10 cellular contexts compared by ENCODE assay signal in genomic region chr9:114282926-114283325, GRCh38. TPM values are rescaled to one million over a fixed set of nuclear protein-coding genes. Genes with fewer than 3 reads are reported as not detected.
A peak's percentile ranks its signal among the peaks of the same experiment; 100 is the strongest.
DNase-seq lines count a peak whose midpoint lies in the region; ATAC-seq and TF ChIP-seq lines count a peak whose summit lies in the region.
"Had no signal": no experiment of that assay in that cellular context is flagged by ENCODE, and none has a peak within 500 bp of the region (broad histone marks: within the 10 kb centered on the region; RNA-seq: fewer than 3 reads in every experiment).

No MANE protein-coding gene starts in this region.

- H3K36me3 Mint-ChIP-seq in T-helper 2 cell treated with Interferon-gamma antibody and Interleukin-4, amounts not matched to agents 5 μg/mL and 100 μg/mL, for 36 hours (ENCODE audit: low read depth) = no peaks in the 10 kb centered on the region

- peaks cover 37% of the 10 kb centered on the region for H3K4me1 ChIP-seq in foreskin keratinocyte

- no peaks in the 10 kb centered on the region for H3K27me3 ChIP-seq in foreskin keratinocyte

- H3K9me3 Mint-ChIP-seq in T-helper 2 cell treated with Interferon-gamma antibody and Interleukin-4, amounts not matched to agents 5 μg/mL and 100 μg/mL, for 36 hours = no peaks in the 10 kb centered on the region
- H3K9me3 Mint-ChIP-seq: activated B cell treated with CpG ODN at 0.5 μM for 24 hours had no signal

- no peak overlapping the region for H3K27ac Mint-ChIP-seq in T-helper 2 cell treated with Interferon-gamma antibody and Interleukin-4, amounts not matched to agents 5 μg/mL and 100 μg/mL, for 36 hours
- H3K27ac Mint-ChIP-seq: activated B cell treated with CpG ODN at 0.5 μM for 24 hours had no signal

- H3K27me3 Mint-ChIP-seq in T-helper 2 cell treated with Interferon-gamma antibody and Interleukin-4, amounts not matched to agents 5 μg/mL and 100 μg/mL, for 36 hours (ENCODE audit: low read depth) = no peaks in the 10 kb centered on the region

- ATAC-seq in foreskin keratinocyte (peak; percentile 59), GM21526 (IDR thresholded peaks at IDR 0.05; ENCODE audit: low FRiP score, unreplicated experiment) (no peak)

- H3K4me1 Mint-ChIP-seq in T-helper 2 cell treated with Interferon-gamma antibody and Interleukin-4, amounts not matched to agents 5 μg/mL and 100 μg/mL, for 36 hours (ENCODE audit: low read depth) = no peaks in the 10 kb centered on the region
- H3K4me1 Mint-ChIP-seq: activated B cell treated with CpG ODN at 0.5 μM for 24 hours had no signal

- peak; percentile 13 for DNase-seq in stimulated activated CD4-positive, alpha-beta T cell treated with anti-CD3 and anti-CD28 coated beads, Interleukin-1b, Interleukin-23, amount 100 ng/mL, for 48 hours
- DNase-seq in stimulated activated CD4-positive, alpha-beta T cell treated with anti-CD3 and anti-CD28 coated beads, Interleukin-2, amount 100 ng/mL, for 48 hours = no peak
- DNase-seq in T-helper 2 cell treated with Interferon-gamma antibody and Interleukin-4, amounts not matched to agents 5 μg/mL and 100 μg/mL, for 36 hours (ENCODE audit: low spot score) = peak; percentile 18
- DNase-seq in foreskin keratinocyte (peak; percentile 67 to 92), mucosa of gallbladder (ENCODE audit: low spot score) (no peak), NCI-H187 treated with DMSO at 0.1 percent for 48 hours (lab: John Stamatoyannopoulos, UW) (no peak), SHP77 (lab: John Stamatoyannopoulos, UW) (no peak)
- DNase-seq: activated B cell treated with CpG ODN at 0.5 μM for 24 hours had no signal

- no peak overlapping the region for H3K4me3 Mint-ChIP-seq in T-helper 2 cell treated with Interferon-gamma antibody and Interleukin-4, amounts not matched to agents 5 μg/mL and 100 μg/mL, for 36 hours
- H3K4me3 Mint-ChIP-seq: activated B cell treated with CpG ODN at 0.5 μM for 24 hours had no signal

- TF ChIP-seq CTCF in foreskin keratinocyte (conservative IDR thresholded peaks at IDR 0.05) = no peak

- peak overlapping the region; percentile 95 for H3K27ac ChIP-seq in foreskin keratinocyte

RNA-seq across cellular contexts. Expression of gene ORM1, which starts 40.0 kb away (rescaled TPM):
- not detected in 2 replicates for total RNA-seq in foreskin keratinocyte
- not detected in 2 replicates for polyA plus RNA-seq in foreskin keratinocyte
- total RNA-seq in mucosa of gallbladder = 12.7 TPM
- total RNA-seq: activated B cell treated with CpG ODN at 0.5 μM for 24 hours, glomerular endothelial cell had no signal

RNA-seq across cellular contexts. Expression of gene ORM2, which starts 46.7 kb away (rescaled TPM):
- total RNA-seq in foreskin keratinocyte = not detected in 2 replicates
- not detected in 2 replicates for polyA plus RNA-seq in foreskin keratinocyte
- 2.8 TPM for total RNA-seq in mucosa of gallbladder
- total RNA-seq: activated B cell treated with CpG ODN at 0.5 μM for 24 hours, glomerular endothelial cell had no signal

Comparison
In these comparisons a context has a peak if more than half of its experiments do, and no peak if none do; other contexts are left out.
1. DNase-seq: peak in stimulated activated CD4-positive, alpha-beta T cell treated with anti-CD3 and anti-CD28 coated beads, Interleukin-1b, Interleukin-23, amount 100 ng/mL, for 48 hours (single experiment), T-helper 2 cell treated with Interferon-gamma antibody and Interleukin-4, amounts not matched to agents 5 μg/mL and 100 μg/mL, for 36 hours (single experiment) and foreskin keratinocyte (2 of 2); none in stimulated activated CD4-positive, alpha-beta T cell treated with anti-CD3 and anti-CD28 coated beads, Interleukin-2, amount 100 ng/mL, for 48 hours (0 of 2), mucosa of gallbladder (single experiment), NCI-H187 treated with DMSO at 0.1 percent for 48 hours (single experiment) and SHP77 (0 of 2).
2. RNA of gene ORM1, which starts 40.0 kb away (total RNA-seq): 12.7 TPM in mucosa of gallbladder (single experiment); not detected in foreskin keratinocyte; every median in the first group is over 10 times any median in the second.